Comparison of ENCODE assay signal across 8 cellular contexts in the genomic region with DNA sequence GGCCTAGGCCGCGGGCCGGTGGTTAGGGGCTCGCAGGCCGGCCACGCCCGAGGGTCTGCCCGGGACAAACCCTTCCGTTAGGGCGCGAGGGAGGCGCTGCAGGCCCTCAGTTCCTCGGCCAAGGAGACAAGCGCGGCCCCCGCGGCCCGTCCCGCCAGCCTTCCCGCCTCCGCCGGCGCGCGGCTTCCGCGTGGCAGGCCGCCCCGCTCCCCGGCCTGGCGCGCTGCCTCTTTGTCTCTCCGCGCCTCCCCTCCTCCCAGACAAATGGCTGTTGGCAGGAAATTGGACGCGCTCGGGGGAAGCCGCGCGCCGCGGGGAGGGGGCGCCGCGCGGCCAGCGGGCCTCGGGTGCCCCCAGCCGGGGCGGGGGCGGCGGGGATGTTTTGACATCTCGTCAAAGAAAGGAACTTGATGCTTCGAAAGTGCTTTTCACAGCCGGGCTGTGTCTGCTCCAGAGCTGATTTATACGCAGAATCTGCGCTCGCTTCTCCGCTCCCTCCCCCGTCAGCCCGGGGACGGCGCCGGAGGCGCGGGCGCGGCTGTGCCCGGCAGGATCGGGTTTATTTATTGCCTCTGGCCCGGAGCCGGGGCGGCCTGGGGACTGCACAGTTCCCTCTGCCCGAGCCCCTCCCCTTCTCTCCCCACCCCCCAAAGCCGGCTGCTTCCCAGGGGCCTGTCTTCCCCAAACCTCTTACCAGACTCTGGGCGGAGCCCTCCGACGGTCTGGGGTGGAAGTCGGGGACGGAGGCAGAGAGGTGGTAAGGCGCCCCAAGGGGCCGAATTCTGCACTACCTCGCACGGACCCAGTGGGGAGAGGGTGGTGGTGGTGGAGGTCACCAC. TPM values are rescaled to one million over a fixed set of nuclear protein-coding genes. Genes with fewer than 3 reads are reported as not detected.
A peak's percentile ranks its signal among the peaks of the same experiment; 100 is the strongest.
DNase-seq lines count a peak whose midpoint lies in the region; ATAC-seq and TF ChIP-seq lines count a peak whose summit lies in the region.

No MANE protein-coding gene starts in this region.

- peak; percentile 49 for TF ChIP-seq CTCF in endothelial cell (IDR thresholded peaks at IDR 0.05; ENCODE audit: unreplicated experiment)

- peak overlapping the region; percentile 61 for H3K4me3 Mint-ChIP-seq in activated CD8-positive, alpha-beta memory T cell treated with anti-CD3 and anti-CD28 coated beads, Interleukin-2, amount 10 ng/mL, durations not matched to agents 7 days and 5 days
- no peak overlapping the region for H3K4me3 Mint-ChIP-seq in endothelial cell (ENCODE audit: unreplicated experiment)

- no peaks in the 10 kb centered on the region for H3K9me3 Mint-ChIP-seq in activated CD8-positive, alpha-beta memory T cell treated with anti-CD3 and anti-CD28 coated beads, Interleukin-2, amount 10 ng/mL, durations not matched to agents 7 days and 5 days (ENCODE audit: low read depth)
- H3K9me3 Mint-ChIP-seq in endothelial cell (ENCODE audit: unreplicated experiment): no peaks in the 10 kb centered on the region

- no peaks in the 10 kb centered on the region for H3K27me3 Mint-ChIP-seq in activated CD8-positive, alpha-beta memory T cell treated with anti-CD3 and anti-CD28 coated beads, Interleukin-2, amount 10 ng/mL, durations not matched to agents 7 days and 5 days
- peaks cover 5% of the 10 kb centered on the region for H3K27me3 Mint-ChIP-seq in endothelial cell (ENCODE audit: unreplicated experiment)

- CTCF ChIA-PET in activated CD8-positive, alpha-beta memory T cell treated with anti-CD3 and anti-CD28 coated beads, Interleukin-2, amount 10 ng/mL, durations not matched to agents 7 days and 5 days (lab: Charles Lee): interaction anchor here (0.5 to 12.6 kb wide), 15 partner anchors 9 to 420 kb away, joined by 3 to 258 read pairs (median 3); partner anchors contain the start of gene BLOC1S6

- H3K4me1 Mint-ChIP-seq in activated CD8-positive, alpha-beta memory T cell treated with anti-CD3 and anti-CD28 coated beads, Interleukin-2, amount 10 ng/mL, durations not matched to agents 7 days and 5 days: peaks cover 14% of the 10 kb centered on the region
- H3K4me1 Mint-ChIP-seq in endothelial cell (ENCODE audit: unreplicated experiment): peaks cover 3% of the 10 kb centered on the region

- H3K27ac Mint-ChIP-seq in activated CD8-positive, alpha-beta memory T cell treated with anti-CD3 and anti-CD28 coated beads, Interleukin-2, amount 10 ng/mL, durations not matched to agents 7 days and 5 days: peak overlapping the region; percentile 79
- H3K27ac Mint-ChIP-seq in endothelial cell (ENCODE audit: unreplicated experiment): no peak overlapping the region

- ATAC-seq in GM19438 (IDR thresholded peaks at IDR 0.05; ENCODE audit: low read depth, unreplicated experiment) (peak; percentile 93), HG03571 (IDR thresholded peaks at IDR 0.05; ENCODE audit: unreplicated experiment) (peak; percentile 90)
- ATAC-seq in activated CD8-positive, alpha-beta memory T cell treated with anti-CD3 and anti-CD28 coated beads, Interleukin-2, amount 10 ng/mL, durations not matched to agents 7 days and 5 days: peak; percentile 95

- H3K36me3 Mint-ChIP-seq in activated CD8-positive, alpha-beta memory T cell treated with anti-CD3 and anti-CD28 coated beads, Interleukin-2, amount 10 ng/mL, durations not matched to agents 7 days and 5 days: no peaks in the 10 kb centered on the region
- peaks cover 9% of the 10 kb centered on the region for H3K36me3 Mint-ChIP-seq in endothelial cell (ENCODE audit: low read depth, unreplicated experiment)

- peak; percentile 86 for DNase-seq in COLO668 (lab: John Stamatoyannopoulos, UW; ENCODE audit: unreplicated experiment)
- DNase-seq in NOMO-1 (lab: John Stamatoyannopoulos, UW; ENCODE audit: unreplicated experiment in 2 of 2): peak; percentile 89 to 94
- peak; percentile 92 for DNase-seq in activated CD8-positive, alpha-beta memory T cell treated with anti-CD3 and anti-CD28 coated beads, Interleukin-2, amount 10 ng/mL, durations not matched to agents 7 days and 5 days
- DNase-seq in endothelial cell (ENCODE audit: low spot score): peak; percentile 84
- DNase-seq in midbrain (lab: John Stamatoyannopoulos, UW): peak; percentile 88
- peak; percentile 75 to 78 for DNase-seq in stimulated activated CD8-positive, alpha-beta memory T cell treated with anti-CD3 and anti-CD28 coated beads, Interleukin-15, amount 100 ng/mL, for 48 hours (ENCODE audit: low read depth in 2 of 2)

RNA-seq across cellular contexts. Expression of gene SHF, which starts 20.8 kb away (rescaled TPM):
- 1 to 10 TPM; 2.2 to 4.5 TPM for total RNA-seq in activated CD8-positive, alpha-beta memory T cell treated with anti-CD3 and anti-CD28 coated beads, Interleukin-2, amount 10 ng/mL, durations not matched to agents 7 days and 5 days
- 23.0 TPM for total RNA-seq in endothelial cell (ENCODE audit: unreplicated experiment)

RNA-seq across cellular contexts. Expression of gene DUOX1, which starts 37.2 kb away (rescaled TPM):
- total RNA-seq in activated CD8-positive, alpha-beta memory T cell treated with anti-CD3 and anti-CD28 coated beads, Interleukin-2, amount 10 ng/mL, durations not matched to agents 7 days and 5 days: under 1 TPM in 1 of 2 experiments, not detected in 1; 0.07 TPM
- not detected for total RNA-seq in endothelial cell (ENCODE audit: unreplicated experiment)

RNA-seq across cellular contexts. Expression of gene DUOXA1, which starts 37.3 kb away (rescaled TPM):
- not detected for total RNA-seq in activated CD8-positive, alpha-beta memory T cell treated with anti-CD3 and anti-CD28 coated beads, Interleukin-2, amount 10 ng/mL, durations not matched to agents 7 days and 5 days
- total RNA-seq in endothelial cell (ENCODE audit: unreplicated experiment): 1.9 TPM

RNA-seq across cellular contexts. Expression of gene DUOXA2, which starts 52.9 kb away (rescaled TPM):
- total RNA-seq in activated CD8-positive, alpha-beta memory T cell treated with anti-CD3 and anti-CD28 coated beads, Interleukin-2, amount 10 ng/mL, durations not matched to agents 7 days and 5 days: not detected
- not detected for total RNA-seq in endothelial cell (ENCODE audit: unreplicated experiment)

RNA-seq across cellular contexts. Expression of gene DUOX2, which starts 53.0 kb away (rescaled TPM):
- total RNA-seq in activated CD8-positive, alpha-beta memory T cell treated with anti-CD3 and anti-CD28 coated beads, Interleukin-2, amount 10 ng/mL, durations not matched to agents 7 days and 5 days: not detected
- 1.2 TPM for total RNA-seq in endothelial cell (ENCODE audit: unreplicated experiment)

Comparison
In these comparisons a context has a peak if more than half of its experiments do, and no peak if none do; other contexts are left out.
1. Peak in every context shown above with its lines: DNase-seq and ATAC-seq.